1 cellular context compared by ENCODE assay signal in genomic region chr1:212261361-212261929, GRCh38.
TF ChIP-seq lines count a peak whose summit lies in the region.

No MANE protein-coding gene starts in this region.

TF ChIP-seq in WTC11, 78 proteins besides CTCF, POLR2A, EP300 and RAD21 (continued from another document):
- TF ChIP-seq, protein P1, sequence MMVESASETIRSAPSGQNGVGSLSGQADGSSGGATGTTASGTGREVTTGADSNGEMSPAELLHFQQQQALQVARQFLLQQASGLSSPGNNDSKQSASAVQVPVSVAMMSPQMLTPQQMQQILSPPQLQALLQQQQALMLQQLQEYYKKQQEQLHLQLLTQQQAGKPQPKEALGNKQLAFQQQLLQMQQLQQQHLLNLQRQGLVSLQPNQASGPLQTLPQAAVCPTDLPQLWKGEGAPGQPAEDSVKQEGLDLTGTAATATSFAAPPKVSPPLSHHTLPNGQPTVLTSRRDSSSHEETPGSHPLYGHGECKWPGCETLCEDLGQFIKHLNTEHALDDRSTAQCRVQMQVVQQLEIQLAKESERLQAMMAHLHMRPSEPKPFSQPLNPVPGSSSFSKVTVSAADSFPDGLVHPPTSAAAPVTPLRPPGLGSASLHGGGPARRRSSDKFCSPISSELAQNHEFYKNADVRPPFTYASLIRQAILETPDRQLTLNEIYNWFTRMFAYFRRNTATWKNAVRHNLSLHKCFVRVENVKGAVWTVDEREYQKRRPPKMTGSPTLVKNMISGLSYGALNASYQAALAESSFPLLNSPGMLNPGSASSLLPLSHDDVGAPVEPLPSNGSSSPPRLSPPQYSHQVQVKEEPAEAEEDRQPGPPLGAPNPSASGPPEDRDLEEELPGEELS (CRISPR knock-in tag; IDR thresholded peaks at IDR 0.05) = no peak
- TF ChIP-seq EMX1 (CRISPR knock-in tag; IDR thresholded peaks at IDR 0.05) = no peak
- TF ChIP-seq, protein P2, sequence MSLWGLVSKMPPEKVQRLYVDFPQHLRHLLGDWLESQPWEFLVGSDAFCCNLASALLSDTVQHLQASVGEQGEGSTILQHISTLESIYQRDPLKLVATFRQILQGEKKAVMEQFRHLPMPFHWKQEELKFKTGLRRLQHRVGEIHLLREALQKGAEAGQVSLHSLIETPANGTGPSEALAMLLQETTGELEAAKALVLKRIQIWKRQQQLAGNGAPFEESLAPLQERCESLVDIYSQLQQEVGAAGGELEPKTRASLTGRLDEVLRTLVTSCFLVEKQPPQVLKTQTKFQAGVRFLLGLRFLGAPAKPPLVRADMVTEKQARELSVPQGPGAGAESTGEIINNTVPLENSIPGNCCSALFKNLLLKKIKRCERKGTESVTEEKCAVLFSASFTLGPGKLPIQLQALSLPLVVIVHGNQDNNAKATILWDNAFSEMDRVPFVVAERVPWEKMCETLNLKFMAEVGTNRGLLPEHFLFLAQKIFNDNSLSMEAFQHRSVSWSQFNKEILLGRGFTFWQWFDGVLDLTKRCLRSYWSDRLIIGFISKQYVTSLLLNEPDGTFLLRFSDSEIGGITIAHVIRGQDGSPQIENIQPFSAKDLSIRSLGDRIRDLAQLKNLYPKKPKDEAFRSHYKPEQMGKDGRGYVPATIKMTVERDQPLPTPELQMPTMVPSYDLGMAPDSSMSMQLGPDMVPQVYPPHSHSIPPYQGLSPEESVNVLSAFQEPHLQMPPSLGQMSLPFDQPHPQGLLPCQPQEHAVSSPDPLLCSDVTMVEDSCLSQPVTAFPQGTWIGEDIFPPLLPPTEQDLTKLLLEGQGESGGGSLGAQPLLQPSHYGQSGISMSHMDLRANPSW (CRISPR knock-in tag; conservative IDR thresholded peaks at IDR 0.05; ENCODE audit: low read depth) = no peak
- TF ChIP-seq FOXP1 (CRISPR knock-in tag; IDR thresholded peaks at IDR 0.05; ENCODE audit: borderline replicate concordance) = no peak
- TF ChIP-seq, protein P3, sequence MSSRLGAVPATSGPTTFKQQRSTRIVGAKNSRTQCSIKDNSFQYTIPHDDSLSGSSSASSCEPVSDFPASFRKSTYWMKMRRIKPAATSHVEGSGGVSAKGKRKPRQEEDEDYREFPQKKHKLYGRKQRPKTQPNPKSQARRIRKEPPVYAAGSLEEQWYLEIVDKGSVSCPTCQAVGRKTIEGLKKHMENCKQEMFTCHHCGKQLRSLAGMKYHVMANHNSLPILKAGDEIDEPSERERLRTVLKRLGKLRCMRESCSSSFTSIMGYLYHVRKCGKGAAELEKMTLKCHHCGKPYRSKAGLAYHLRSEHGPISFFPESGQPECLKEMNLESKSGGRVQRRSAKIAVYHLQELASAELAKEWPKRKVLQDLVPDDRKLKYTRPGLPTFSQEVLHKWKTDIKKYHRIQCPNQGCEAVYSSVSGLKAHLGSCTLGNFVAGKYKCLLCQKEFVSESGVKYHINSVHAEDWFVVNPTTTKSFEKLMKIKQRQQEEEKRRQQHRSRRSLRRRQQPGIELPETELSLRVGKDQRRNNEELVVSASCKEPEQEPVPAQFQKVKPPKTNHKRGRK (CRISPR knock-in tag; IDR thresholded peaks at IDR 0.05; ENCODE audit: borderline replicate concordance) = no peak
- TF ChIP-seq USF2 (CRISPR knock-in tag; IDR thresholded peaks at IDR 0.05) = no peak
- TF ChIP-seq TEAD4 (CRISPR knock-in tag; IDR thresholded peaks at IDR 0.05) = no peak
